In genomic region chr13:110307697-110308376, GRCh38 we compare ENCODE assay signal across 9 cellular contexts. TPM values are rescaled to one million over a fixed set of nuclear protein-coding genes. Genes with fewer than 3 reads are reported as not detected.
A peak's percentile ranks its signal among the peaks of the same experiment; 100 is the strongest.
DNase-seq lines count a peak whose midpoint lies in the region; ATAC-seq, FAIRE-seq and TF ChIP-seq lines count a peak whose summit lies in the region.
"Had no signal": no experiment of that assay in that cellular context is flagged by ENCODE, and none has a peak within 500 bp of the region (broad histone marks: within the 10 kb centered on the region; RNA-seq: fewer than 3 reads in every experiment).

No MANE protein-coding gene starts in this region.

- 0% methylated on average over 6 of the region's 59 CpGs; no CpG with 5 or more reads in 1 of the 2 donors for WGBS in gastroesophageal sphincter (ENCODE audit: low coverage in 1 of 2), 2 donors
- 2% methylated on average over 54 to 59 of the region's 59 CpGs for WGBS in pancreas, 2 donors

- H3K4me3 Mint-ChIP-seq in CD4-positive, alpha-beta T cell: no peak overlapping the region
- H3K4me3 Mint-ChIP-seq: activated T-cell treated with anti-CD3 and anti-CD28 coated beads, Interleukin-2, amount 50 U/mL, for 4 hours had no signal

- no peak for FAIRE-seq in pancreas (lab: Jason Lieb, UNC)
- no peak for FAIRE-seq in GM19239 (lab: Jason Lieb, UNC)

- no peaks in the 10 kb centered on the region for H3K4me1 Mint-ChIP-seq in CD4-positive, alpha-beta T cell (ENCODE audit: low read depth)

- CTCF ChIA-PET in CD4-positive, alpha-beta T cell (lab: Charles Lee): no interaction called here

- H3K4me3 ChIP-seq in SK-N-MC: peak overlapping the region; percentile 99
- peak overlapping the region; percentile 89 to 98 for H3K4me3 ChIP-seq in gastroesophageal sphincter
- peak overlapping the region; percentile 33 to 65 (median 54) for H3K4me3 ChIP-seq in pancreas

- no peaks in the 10 kb centered on the region for H3K9me3 Mint-ChIP-seq in CD4-positive, alpha-beta T cell
- H3K9me3 Mint-ChIP-seq: activated T-cell treated with anti-CD3 and anti-CD28 coated beads, Interleukin-2, amount 50 U/mL, for 4 hours had no signal

- no peak for TF ChIP-seq POLR2A in gastroesophageal sphincter (IDR thresholded peaks at IDR 0.05)

- no peak overlapping the region for H3K27ac ChIP-seq in SK-N-MC
- peak overlapping the region; percentile 95 to 99 (median 98) for H3K27ac ChIP-seq in gastroesophageal sphincter
- peak overlapping the region; percentile 26 to 70 (median 39) for H3K27ac ChIP-seq in pancreas
- no peak overlapping the region for H3K27ac ChIP-seq in CD4-positive, alpha-beta T cell (ENCODE audit: low read depth, low read length)

- TF ChIP-seq EP300 in gastroesophageal sphincter (IDR thresholded peaks at IDR 0.05): no peak

- intact Hi-C loops in pancreas (cut with DNase I): no loop called here
- intact Hi-C loops in CD4-positive, alpha-beta T cell (cut with DNase I, micrococcal nuclease): no loop called here

- H3K27me3 ChIP-seq in gastroesophageal sphincter: no peaks in the 10 kb centered on the region
- H3K27me3 ChIP-seq in pancreas: peaks cover 0 to 6% (median 2%) of the 10 kb centered on the region in 4 donors
- peaks cover 71% of the 10 kb centered on the region for H3K27me3 ChIP-seq in CD4-positive, alpha-beta T cell (ENCODE audit: control insufficient read depth, insufficient read depth, low read length)

- no peaks in the 10 kb centered on the region for H3K9me3 ChIP-seq in SK-N-MC (ENCODE audit: low read depth, low read length)
- H3K9me3 ChIP-seq in gastroesophageal sphincter: no peaks in the 10 kb centered on the region
- no peaks in the 10 kb centered on the region for H3K9me3 ChIP-seq in pancreas
- no peaks in the 10 kb centered on the region for H3K9me3 ChIP-seq in CD4-positive, alpha-beta T cell (ENCODE audit: control insufficient read depth, low read length)

- ATAC-seq in gastroesophageal sphincter (no peak), pancreas (peak; percentile 10 to 27 (median 20))
- ATAC-seq in CD4-positive, alpha-beta T cell (ENCODE audit: poor library complexity): no peak
- ATAC-seq: activated T-cell treated with anti-CD3 and anti-CD28 coated beads, Interleukin-2, amount 50 U/mL, for 4 hours had no signal

- TF ChIP-seq CTCF in gastroesophageal sphincter (IDR thresholded peaks at IDR 0.05) (no peak), pancreas (IDR thresholded peaks at IDR 0.05) (no peak)
- TF ChIP-seq CTCF in CD4-positive, alpha-beta T cell (IDR thresholded peaks at IDR 0.05): no peak

- H3K27ac Mint-ChIP-seq in CD4-positive, alpha-beta T cell: no peak overlapping the region

- peaks cover 10% of the 10 kb centered on the region for H3K36me3 ChIP-seq in SK-N-MC (ENCODE audit: insufficient read depth, low read length)
- H3K36me3 ChIP-seq in gastroesophageal sphincter: no peaks in the 10 kb centered on the region
- H3K36me3 ChIP-seq in pancreas: no peaks in the 10 kb centered on the region

- H3K4me1 ChIP-seq in gastroesophageal sphincter: peaks cover 0 to 67% (median 32%) of the 10 kb centered on the region in 3 donors
- H3K4me1 ChIP-seq in pancreas: no peaks in the 10 kb centered on the region

- H3K36me3 Mint-ChIP-seq in CD4-positive, alpha-beta T cell (ENCODE audit: low read depth): no peaks in the 10 kb centered on the region

- peak overlapping the region; percentile 91 for H3K9ac ChIP-seq in SK-N-MC (ENCODE audit: insufficient read length)

- POLR2A ChIA-PET in CD4-positive, alpha-beta T cell (lab: Charles Lee): no interaction called here

- H3K27me3 Mint-ChIP-seq in CD4-positive, alpha-beta T cell: peaks cover 81% of the 10 kb centered on the region

- peak; percentile 37 for DNase-seq in Daoy (ENCODE audit: low read depth)
- DNase-seq in SK-N-MC (ENCODE audit: low read depth, low spot score): no peak
- DNase-seq in pancreas: peak in 1 of 6 donors; percentile 81
- no peak for DNase-seq in CD4-positive, alpha-beta T cell
- no peak for DNase-seq in kidney tubule cell (ENCODE audit: low spot score)
- DNase-seq in GM19239 (ENCODE audit: insufficient read length, low spot score): no peak
- no peak for DNase-seq in GOT3 (lab: John Stamatoyannopoulos, UW)
- DNase-seq: activated T-cell treated with anti-CD3 and anti-CD28 coated beads, Interleukin-2, amount 50 U/mL, for 4 hours had no signal

RNA-seq across cellular contexts. Expression of gene COL4A2, which starts 0.8 kb away (rescaled TPM):
- 247 and 262 TPM in 2 replicates for total RNA-seq in Daoy (2014; rRNA removed; shearing (Covaris generic))
- total RNA-seq in gastroesophageal sphincter: 100 to 1,000 TPM; 478 to 945 (median 543) TPM
- 100 to 1,000 TPM in 1 of 6 donors, 10 to 100 TPM in 5; 18.4 to 130 (median 46.9) TPM for total RNA-seq in pancreas
- 10 to 100 TPM; 37.0 to 46.6 TPM for polyA plus RNA-seq in pancreas
- total RNA-seq in CD4-positive, alpha-beta T cell: not detected

RNA-seq across cellular contexts. Expression of gene COL4A1, which starts 0.9 kb away (rescaled TPM):
- total RNA-seq in Daoy (2014; rRNA removed; shearing (Covaris generic)): 257 and 261 TPM in 2 replicates
- 100 to 1,000 TPM; 278 to 618 (median 440) TPM for total RNA-seq in gastroesophageal sphincter
- 100 to 1,000 TPM in 2 of 6 donors, 10 to 100 TPM in 4; 20.7 to 167 (median 51.7) TPM for total RNA-seq in pancreas
- 10 to 100 TPM; 22.5 to 35.0 TPM for polyA plus RNA-seq in pancreas
- under 1 TPM; 0.08 to 0.16 TPM for total RNA-seq in CD4-positive, alpha-beta T cell

Comparison
In these comparisons a context has a peak if more than half of its experiments do, and no peak if none do; other contexts are left out.
1. H3K27ac ChIP-seq: peak in gastroesophageal sphincter (4 of 4) and pancreas (4 of 4); none in SK-N-MC (single experiment) and CD4-positive, alpha-beta T cell (single experiment).
2. ATAC-seq: peak in pancreas (4 of 4); none in gastroesophageal sphincter (single experiment) and CD4-positive, alpha-beta T cell (single experiment).
3. RNA of gene COL4A2, which starts 0.8 kb away (total RNA-seq): 478 to 945 TPM in gastroesophageal sphincter, 247 to 262 TPM in Daoy and 18.4 to 130 TPM in pancreas; not detected in CD4-positive, alpha-beta T cell; every median in the first group is over 10 times any median in the second.
4. RNA of gene COL4A1, which starts 0.9 kb away (total RNA-seq): 278 to 618 TPM in gastroesophageal sphincter, 257 to 261 TPM in Daoy and 20.7 to 167 TPM in pancreas; 0.08 to 0.16 TPM in CD4-positive, alpha-beta T cell; every median in the first group is over 10 times any median in the second.
5. Peak in every context shown above with its lines, with median percentiles within 50 percentile points of each other: H3K4me3 ChIP-seq.